ENCODE assay signal across 8 cellular contexts in the genomic region with DNA sequence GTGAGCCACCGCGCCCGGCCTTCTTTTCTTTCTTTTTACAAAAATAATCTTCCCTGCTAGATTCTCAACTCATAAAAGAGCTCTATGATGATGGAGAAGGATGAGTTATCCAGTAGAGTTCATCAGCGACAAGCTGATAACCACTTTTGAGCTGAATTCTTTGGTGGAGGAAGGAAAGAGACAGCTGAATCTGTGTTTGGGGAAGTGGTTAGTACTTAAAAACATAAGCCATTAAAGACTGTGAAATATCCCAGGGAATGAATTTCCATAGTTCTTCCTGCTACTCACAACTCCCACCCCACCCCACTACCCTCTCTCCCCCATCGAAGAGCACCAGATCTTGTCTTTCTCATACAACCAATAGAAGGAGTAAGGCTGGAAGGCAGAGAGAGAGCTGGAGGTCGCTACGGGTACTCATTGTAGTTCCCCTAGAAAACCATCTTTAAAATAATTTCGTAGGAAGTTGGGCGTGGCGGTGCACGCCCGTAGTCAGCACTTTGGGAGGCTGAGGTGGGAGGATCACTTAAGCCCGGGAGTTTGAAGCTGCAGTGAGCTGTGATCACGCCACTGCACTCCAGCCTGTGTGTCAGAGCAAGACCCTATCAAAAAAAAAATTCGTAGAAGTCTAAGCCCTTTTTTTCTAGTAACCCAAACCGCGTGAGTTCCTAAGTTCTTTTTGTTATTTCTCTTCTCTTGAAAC. TPM values are rescaled to one million over a fixed set of nuclear protein-coding genes. Genes with fewer than 3 reads are reported as not detected.
A peak's percentile ranks its signal among the peaks of the same experiment; 100 is the strongest.
DNase-seq lines count a peak whose midpoint lies in the region; ATAC-seq and TF ChIP-seq lines count a peak whose summit lies in the region.

No MANE protein-coding gene starts in this region.

- H3K27ac Mint-ChIP-seq in GM23338 (no peak overlapping the region), T-cell (peak overlapping the region; percentile 75 to 91), endodermal cell (peak overlapping the region; percentile 95)

- peak overlapping the region; percentile 74 for H3K27ac ChIP-seq in 22Rv1
- no peak overlapping the region for H3K27ac ChIP-seq in GM23338 (ENCODE audit: low read depth)
- no peak overlapping the region for H3K27ac ChIP-seq in endodermal cell (ENCODE audit: low read depth, low read length)
- H3K27ac ChIP-seq in osteoblast (ENCODE audit: low read depth, low read length), result peak overlapping the region; percentile 69

- POLR2A ChIA-PET in T-cell (lab: Charles Lee), result interaction anchor here in 1 of 2 donors (0.7 to 1.0 kb wide), 2 partner anchors 117 to 1090 kb away, joined by 3 to 4 read pairs; no protein-coding TSS in a partner anchor

- H3K36me3 Mint-ChIP-seq in GM23338 (ENCODE audit: low read depth), result peaks cover 33% of the 10 kb centered on the region
- H3K36me3 Mint-ChIP-seq in T-cell, result no peaks in the 10 kb centered on the region
- peaks cover 12% of the 10 kb centered on the region for H3K36me3 Mint-ChIP-seq in endodermal cell (ENCODE audit: low read depth)

- H3K36me3 ChIP-seq in GM23338 (ENCODE audit: insufficient read depth) (0 out of 2 replicates have a peak, but pooled peaks cover 4% of the 10 kb centered on the region), endodermal cell (ENCODE audit: control insufficient read depth, insufficient read depth, low read length) (no peaks in the 10 kb centered on the region), osteoblast (ENCODE audit: insufficient read depth, low read length) (peaks cover 10% of the 10 kb centered on the region)

- DNase-seq in GM23338 (ENCODE audit: low spot score) (no peak), T-cell (peak in 5 of 34 experiments; percentile 3 to 30 (median 7)), endodermal cell (no peak), osteoblast (ENCODE audit: insufficient read length, low spot score, missing footprints) (no peak), NCI-H187 treated with DMSO at 0.1 percent for 48 hours (lab: John Stamatoyannopoulos, UW) (no peak), NCI-H524 (lab: John Stamatoyannopoulos, UW) (no peak)

- 74 to 80% methylated on average over 12 to 14 of the region's 17 CpGs for WGBS in endodermal cell (ENCODE audit: insufficient coverage in 1 of 2, insufficient read length in 1 of 2), 2 experiments

- ATAC-seq in GM23338 (peak; percentile 8), T-cell (replicated peaks in 1 of 4) (peak; percentile 24 to 33 (median 25)), GM19463 (IDR thresholded peaks at IDR 0.05; ENCODE audit: unreplicated experiment) (no peak)

- H3K9me3 Mint-ChIP-seq in GM23338 (no peaks in the 10 kb centered on the region; the same call in 2 of the 3 replicates), T-cell (no peaks in the 10 kb centered on the region), endodermal cell (no peaks in the 10 kb centered on the region)

- H3K27me3 Mint-ChIP-seq in GM23338 (ENCODE audit: insufficient read depth, low read depth, poor library complexity) (peaks cover 23% of the 10 kb centered on the region), T-cell (peaks cover 0 to 3% of the 10 kb centered on the region in 2 donors), endodermal cell (ENCODE audit: insufficient read depth) (no peaks in the 10 kb centered on the region)

- H3K4me2 ChIP-seq in GM23338 (peak overlapping the region; percentile 97), osteoblast (ENCODE audit: insufficient read depth, low read length) (peak overlapping the region; percentile 98)

- TF ChIP-seq CTCF in 22Rv1 (IDR thresholded peaks at IDR 0.05), result no peak
- no peak for TF ChIP-seq CTCF in GM23338 (conservative IDR thresholded peaks at IDR 0.05; ENCODE audit: low read depth in 2 of 2)
- no peak for TF ChIP-seq CTCF in endodermal cell (conservative IDR thresholded peaks at IDR 0.05)
- no peak for TF ChIP-seq CTCF in osteoblast (IDR thresholded peaks at IDR 0.05; ENCODE audit: extremely low read depth, low read depth, low read length)

- H3K4me3 Mint-ChIP-seq in GM23338 (peak overlapping the region; percentile 96), T-cell (peak overlapping the region; percentile 89 to 98 (median 92)), endodermal cell (peak overlapping the region; percentile 94)

- peak overlapping the region; percentile 96 for H3K4me3 ChIP-seq in GM23338
- peak overlapping the region; percentile 95 for H3K4me3 ChIP-seq in endodermal cell (ENCODE audit: low read length)
- peak overlapping the region; percentile 90 for H3K4me3 ChIP-seq in osteoblast (ENCODE audit: insufficient read depth, low read length)

- H3K79me2 ChIP-seq in GM23338 (replicated peaks; ENCODE audit: insufficient read depth), result peaks cover 21% of the 10 kb centered on the region; the same call in 1 of the 2 replicates
- H3K79me2 ChIP-seq in osteoblast (ENCODE audit: insufficient read depth, low read length), result peaks cover 27% of the 10 kb centered on the region

- H3K9me3 ChIP-seq in endodermal cell (ENCODE audit: control insufficient read depth, low read length), result no peaks in the 10 kb centered on the region
- H3K9me3 ChIP-seq in osteoblast (ENCODE audit: low read depth, low read length), result no peaks in the 10 kb centered on the region

- CTCF ChIA-PET in T-cell (lab: Charles Lee), result interaction anchor here (0.6 to 3.3 kb wide), 30 partner anchors 9 to 300 kb away, joined by 3 to 34 read pairs (median 4); a partner anchor contains a TSS

- peaks cover 12% of the 10 kb centered on the region for H3K4me1 ChIP-seq in GM23338 (ENCODE audit: insufficient read depth)
- peaks cover 9% of the 10 kb centered on the region for H3K4me1 ChIP-seq in endodermal cell (ENCODE audit: control insufficient read depth, insufficient read depth, low read length)
- H3K4me1 ChIP-seq in osteoblast (ENCODE audit: insufficient read depth, low read length), result peaks cover 15% of the 10 kb centered on the region

- H3K4me1 Mint-ChIP-seq in GM23338 (peaks cover 29% of the 10 kb centered on the region), T-cell (peaks cover 20 to 22% (median 21%) of the 10 kb centered on the region in 3 donors), endodermal cell (peaks cover 8% of the 10 kb centered on the region)

- H3K27me3 ChIP-seq in GM23338 (ENCODE audit: insufficient read depth), result no peaks in the 10 kb centered on the region
- no peaks in the 10 kb centered on the region for H3K27me3 ChIP-seq in endodermal cell (ENCODE audit: control insufficient read depth, insufficient read depth, low read length, poor library complexity, severe bottlenecking)
- no peaks in the 10 kb centered on the region for H3K27me3 ChIP-seq in osteoblast (ENCODE audit: insufficient read depth, low read length)

- H3F3A ChIP-seq in GM23338 (replicated peaks; ENCODE audit: low read depth), result 0 out of 2 replicates have a peak, but pooled peaks cover 13% of the 10 kb centered on the region

- no peaks in the 10 kb centered on the region for H3K9me2 ChIP-seq in GM23338 (ENCODE audit: insufficient read depth)

- H4K20me1 ChIP-seq in GM23338 (replicated peaks; ENCODE audit: insufficient read depth) (0 out of 2 replicates have a peak, but pooled peaks cover 6% of the 10 kb centered on the region), osteoblast (ENCODE audit: insufficient read depth, low read length) (peaks cover 2% of the 10 kb centered on the region)

- H3K9ac ChIP-seq in endodermal cell (ENCODE audit: extremely low read depth, low read length, poor library complexity, severe bottlenecking), result no peak overlapping the region

- H2AFZ ChIP-seq in GM23338 (peak overlapping the region; percentile 84), osteoblast (ENCODE audit: low read length) (peak overlapping the region; percentile 98)

TF ChIP-seq in GM23338, 12 proteins besides CTCF, POLR2A, EP300 and RAD21:
- no peak for TF ChIP-seq EZH2 (IDR thresholded peaks at IDR 0.05; ENCODE audit: low read depth, unreplicated experiment)

RNA-seq across cellular contexts. Expression of a gene that starts 0.6 kb away (rescaled TPM):
- 39.6 and 56.5 TPM in 2 replicates for total RNA-seq in GM23338 (2014; rRNA removed; shearing (Covaris generic))
- 12.7 and 13.2 TPM in 2 replicates for polyA plus RNA-seq in GM23338 (2016; fragmentation: Nextera tagmentation; extraction: Ambion mirVana)
- total RNA-seq in T-cell, result 1 to 10 TPM; 1.2 to 2.5 (median 1.6) TPM
- total RNA-seq in endodermal cell, result 10 to 100 TPM; 33.3 to 50.7 TPM
- polyA plus RNA-seq in endodermal cell (2013, experiment 1 of 2), result 33.8 TPM
- 34.2 TPM for polyA plus RNA-seq in endodermal cell (2013, experiment 2 of 2)
- 0.72 and 1.8 TPM in 2 replicates for total RNA-seq in osteoblast

RNA-seq across cellular contexts. Expression of a gene that starts 27.9 kb away (rescaled TPM):
- total RNA-seq in GM23338 (2014; rRNA removed; shearing (Covaris generic)), result 199 and 225 TPM in 2 replicates
- 567 and 586 TPM in 2 replicates for polyA plus RNA-seq in GM23338 (2016; fragmentation: Nextera tagmentation; extraction: Ambion mirVana)
- 100 to 1,000 TPM; 591 to 643 (median 612) TPM for total RNA-seq in T-cell
- 100 to 1,000 TPM; 322 to 403 TPM for total RNA-seq in endodermal cell
- 489 TPM for polyA plus RNA-seq in endodermal cell (2013, experiment 1 of 2)
- polyA plus RNA-seq in endodermal cell (2013, experiment 2 of 2), result 482 TPM
- total RNA-seq in osteoblast, result 323 and 324 TPM in 2 replicates

RNA-seq across cellular contexts. Expression of a gene that starts 32.0 kb away (rescaled TPM):
- total RNA-seq in GM23338 (2014; rRNA removed; shearing (Covaris generic)), result 65.0 and 66.5 TPM in 2 replicates
- polyA plus RNA-seq in GM23338 (2016; fragmentation: Nextera tagmentation; extraction: Ambion mirVana), result 94.2 and 100.0 TPM in 2 replicates
- 10 to 100 TPM; 34.0 to 68.4 (median 63.9) TPM for total RNA-seq in T-cell
- 10 to 100 TPM; 55.3 to 74.2 TPM for total RNA-seq in endodermal cell
- polyA plus RNA-seq in endodermal cell (2013, experiment 1 of 2), result 56.7 TPM
- polyA plus RNA-seq in endodermal cell (2013, experiment 2 of 2), result 53.0 TPM
- total RNA-seq in osteoblast, result 32.9 and 34.2 TPM in 2 replicates

RNA-seq across cellular contexts. Expression of a gene that starts 35.5 kb away (rescaled TPM):
- 39.3 and 50.2 TPM in 2 replicates for total RNA-seq in GM23338 (2014; rRNA removed; shearing (Covaris generic))
- polyA plus RNA-seq in GM23338 (2016; fragmentation: Nextera tagmentation; extraction: Ambion mirVana), result 16.4 and 18.5 TPM in 2 replicates
- total RNA-seq in T-cell, result 10 to 100 TPM; 20.3 to 91.3 (median 74.2) TPM
- 10 to 100 TPM; 19.5 to 26.8 TPM for total RNA-seq in endodermal cell
- 23.9 TPM for polyA plus RNA-seq in endodermal cell (2013, experiment 1 of 2)
- polyA plus RNA-seq in endodermal cell (2013, experiment 2 of 2), result 18.1 TPM
- total RNA-seq in osteoblast, result 46.6 and 49.9 TPM in 2 replicates

RNA-seq across cellular contexts. Expression of a gene that starts 54.0 kb away (rescaled TPM):
- 77.7 and 81.7 TPM in 2 replicates for total RNA-seq in GM23338 (2014; rRNA removed; shearing (Covaris generic))
- 36.7 and 40.4 TPM in 2 replicates for polyA plus RNA-seq in GM23338 (2016; fragmentation: Nextera tagmentation; extraction: Ambion mirVana)
- 10 to 100 TPM; 39.3 to 74.6 (median 66.2) TPM for total RNA-seq in T-cell
- 10 to 100 TPM; 69.4 to 82.4 TPM for total RNA-seq in endodermal cell
- 80.9 TPM for polyA plus RNA-seq in endodermal cell (2013, experiment 1 of 2)
- polyA plus RNA-seq in endodermal cell (2013, experiment 2 of 2), result 70.6 TPM
- 37.4 and 39.8 TPM in 2 replicates for total RNA-seq in osteoblast

Comparison
In these comparisons a context has a peak if more than half of its experiments do, and no peak if none do; other contexts are left out.
1. H3K27ac ChIP-seq: peak in 22Rv1 (single experiment) and osteoblast (single experiment); none in GM23338 (single experiment) and endodermal cell (single experiment).
2. RNA of a gene that starts 0.6 kb away (total RNA-seq): 39.6 to 56.5 TPM in GM23338 and 33.3 to 50.7 TPM in endodermal cell; 1.2 to 2.5 TPM in T-cell and 0.72 to 1.8 TPM in osteoblast; every median in the first group is over 4 times any median in the second.
3. Peak in every context shown above with its lines, with median percentiles within 50 percentile points of each other: H3K4me3 ChIP-seq and H3K4me3 Mint-ChIP-seq.